Comparison of ENCODE assay signal across 17 cellular contexts in the genomic region with DNA sequence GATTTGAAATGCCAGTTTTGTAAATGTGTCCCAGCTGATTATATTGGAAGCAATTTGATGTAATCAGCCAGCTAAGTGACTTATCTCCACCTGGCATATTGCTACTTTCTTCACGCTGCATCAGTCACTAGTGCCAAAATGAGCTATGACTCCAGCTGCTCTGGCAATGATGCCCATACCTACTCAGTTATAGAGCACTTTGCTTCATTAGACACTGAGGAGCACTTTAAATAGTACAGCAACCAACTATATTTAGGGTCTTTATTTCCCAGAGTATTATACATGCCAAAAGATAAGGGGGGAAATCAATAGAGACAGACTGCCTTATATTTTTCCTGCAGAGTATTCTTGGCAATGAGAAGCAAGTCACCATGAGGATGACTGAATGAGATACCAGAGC.
DNase-seq lines count a peak whose midpoint lies in the region; ATAC-seq and TF ChIP-seq lines count a peak whose summit lies in the region.
"Had no signal": no experiment of that assay in that cellular context is flagged by ENCODE, and none has a peak within 500 bp of the region (broad histone marks: within the 10 kb centered on the region; RNA-seq: fewer than 3 reads in every experiment).

No MANE protein-coding gene starts in this region.

- no peak overlapping the region for H2BK15ac ChIP-seq in neuronal stem cell (ENCODE audit: low read length)

- no peaks in the 10 kb centered on the region for H3K4me1 Mint-ChIP-seq in Caco-2 (ENCODE audit: low read depth, unreplicated experiment)

- peak; percentile 43 for ATAC-seq in Right ventricle myocardium superior (ENCODE audit: poor library complexity)
- ATAC-seq: CD8-positive, alpha-beta T cell; HepG2; PC-3 had no signal

- no peak overlapping the region for H3K27ac Mint-ChIP-seq in Caco-2 (ENCODE audit: unreplicated experiment)
- H3K27ac Mint-ChIP-seq: CD8-positive, alpha-beta T cell; T-helper 1 cell treated with Interleukin-12 subunit alpha and Interleukin-12 subunit beta and Interleukin-4 antibody, amounts not matched to agents 30 μg/mL and 1 μg/mL, for 36 hours had no signal

- no CpG with 5 or more reads among the region's 1 CpG for WGBS in neuronal stem cell (ENCODE audit: extremely low coverage in 2 of 2, insufficient read length in 2 of 2, insufficient replicate concordance in 1 of 2), 2 donors

- H3K23ac ChIP-seq in neuronal stem cell (ENCODE audit: low read depth, low read length, poor library complexity): no peak overlapping the region

- POLR2A ChIA-PET in Caco-2 (lab: Charles Lee): no interaction called here

- H2AK5ac ChIP-seq in neuronal stem cell (ENCODE audit: low read depth, low read length): no peak overlapping the region

- intact Hi-C loops in Right ventricle myocardium superior (cut with DNase I): no loop called here
- intact Hi-C loops in cardiac septum (cut with DNase I): no loop called here
- intact Hi-C loops in Caco-2 (cut with micrococcal nuclease; ENCODE audit: unreplicated experiment): no loop called here

- H3K4me3 Mint-ChIP-seq in Caco-2 (ENCODE audit: unreplicated experiment): no peak overlapping the region
- H3K4me3 Mint-ChIP-seq: CD8-positive, alpha-beta T cell; T-helper 1 cell treated with Interleukin-12 subunit alpha and Interleukin-12 subunit beta and Interleukin-4 antibody, amounts not matched to agents 30 μg/mL and 1 μg/mL, for 36 hours had no signal

- CTCF ChIA-PET in Caco-2 (lab: Charles Lee): no interaction called here

- H3K4ac ChIP-seq in neuronal stem cell (ENCODE audit: low read length): no peak overlapping the region

- H3K9me3 Mint-ChIP-seq in Caco-2 (ENCODE audit: unreplicated experiment): no peaks in the 10 kb centered on the region
- H3K9me3 Mint-ChIP-seq: T-helper 1 cell treated with Interleukin-12 subunit alpha and Interleukin-12 subunit beta and Interleukin-4 antibody, amounts not matched to agents 30 μg/mL and 1 μg/mL, for 36 hours had no signal

- H3K4me3 ChIP-seq in Caco-2 (ENCODE audit: low read depth, low read length): no peak overlapping the region
- no peak overlapping the region for H3K4me3 ChIP-seq in neuronal stem cell (ENCODE audit: low read length in 2 of 2)
- H3K4me3 ChIP-seq in foreskin fibroblast (ENCODE audit: low read depth in 1 of 2, low read length in 2 of 2): no peak overlapping the region
- H3K4me3 ChIP-seq: SJCRH30 had no signal

- no peaks in the 10 kb centered on the region for H3K79me1 ChIP-seq in neuronal stem cell (ENCODE audit: low read depth, low read length)

- no peak overlapping the region for H2BK12ac ChIP-seq in neuronal stem cell (ENCODE audit: low read length)

- H2BK5ac ChIP-seq in neuronal stem cell (ENCODE audit: low read length): no peak overlapping the region

- H4K8ac ChIP-seq in neuronal stem cell (ENCODE audit: low read depth, low read length): no peak overlapping the region

- H3K18ac ChIP-seq in neuronal stem cell (ENCODE audit: low read length): no peak overlapping the region

- H2AFZ ChIP-seq in neuronal stem cell (ENCODE audit: low read length): no peak overlapping the region

- TF ChIP-seq CTCF in Caco-2 (IDR thresholded peaks at IDR 0.05; ENCODE audit: insufficient read depth in 1 of 2, low read depth in 1 of 2, low read length in 1 of 2, severe bottlenecking in 1 of 2, unreplicated experiment in 1 of 2): no peak
- no peak for TF ChIP-seq CTCF in foreskin fibroblast (IDR thresholded peaks at IDR 0.05; ENCODE audit: low read depth, low read length)

- BruUV-seq in Caco-2 (replicated peaks; lab: Mats Ljungman, UMichigan): no TSS peak

- H3K4me1 ChIP-seq in Caco-2 (no peaks in the 10 kb centered on the region), neuronal stem cell (ENCODE audit: control insufficient read depth in 2 of 2, insufficient read depth in 1 of 2, low read depth in 1 of 2, low read length in 2 of 2) (no peaks in the 10 kb centered on the region)

- H3K4me2 ChIP-seq in neuronal stem cell (ENCODE audit: insufficient read depth, low read length, poor library complexity, severe bottlenecking): no peak overlapping the region
- H3K4me2 ChIP-seq: KMS-11 had no signal

- H4K91ac ChIP-seq in neuronal stem cell (ENCODE audit: low read depth, low read length, poor library complexity): no peak overlapping the region

- no peaks in the 10 kb centered on the region for H3K9me3 ChIP-seq in Caco-2
- H3K9me3 ChIP-seq in neuronal stem cell (replicated peaks in 1 of 2; ENCODE audit: control insufficient read depth in 2 of 2, insufficient read depth in 1 of 2, low read depth in 1 of 2, low read length in 2 of 2): no peaks in the 10 kb centered on the region
- H3K9me3 ChIP-seq: SJCRH30 had no signal

- H3K14ac ChIP-seq in neuronal stem cell (ENCODE audit: low read length): no peak overlapping the region

- H2BK120ac ChIP-seq in neuronal stem cell (ENCODE audit: low read depth, low read length): no peak overlapping the region

- H3K36me3 ChIP-seq in Caco-2 (ENCODE audit: control insufficient read depth, insufficient read depth, low read length): no peaks in the 10 kb centered on the region
- no peaks in the 10 kb centered on the region for H3K36me3 ChIP-seq in neuronal stem cell (replicated peaks in 1 of 2; ENCODE audit: control insufficient read depth in 2 of 2, insufficient read depth in 2 of 2, low read length in 2 of 2)
- H3K36me3 ChIP-seq: SJCRH30 had no signal

- H3K27me3 ChIP-seq in Caco-2 (replicated peaks; ENCODE audit: control insufficient read depth, insufficient read depth, low read length) (no peaks in the 10 kb centered on the region), neuronal stem cell (ENCODE audit: control insufficient read depth in 3 of 3, insufficient read depth in 3 of 3, low read depth in 1 of 3, low read length in 3 of 3) (no peaks in the 10 kb centered on the region)
- H3K27me3 ChIP-seq: SJCRH30 had no signal

- no peaks in the 10 kb centered on the region for H3K36me3 Mint-ChIP-seq in Caco-2 (ENCODE audit: insufficient read depth, unreplicated experiment)
- H3K36me3 Mint-ChIP-seq: CD8-positive, alpha-beta T cell had no signal

- H3K9ac ChIP-seq in neuronal stem cell (ENCODE audit: low read depth, low read length, poor library complexity): no peak overlapping the region
- H3K9ac ChIP-seq: KMS-11 had no signal

- H3K27me3 Mint-ChIP-seq in Caco-2 (ENCODE audit: insufficient read depth, unreplicated experiment): no peaks in the 10 kb centered on the region

- DNase-seq in Right ventricle myocardium superior (no peak), cardiac septum (ENCODE audit: low spot score) (no peak), NCI-H1436 (lab: John Stamatoyannopoulos, UW) (peak; percentile 50), NCI-H446 (lab: John Stamatoyannopoulos, UW) (peak; percentile 49 to 66), Caco-2 (no peak), substantia nigra (lab: John Stamatoyannopoulos, UW) (no peak), neuronal stem cell (ENCODE audit: low spot score) (no peak), foreskin fibroblast (no peak)
- DNase-seq: CD8-positive, alpha-beta T cell; NCI-H187 treated with DMSO at 0.1 percent for 48 hours; NCI-H748 treated with DMSO at 0.1 percent for 48 hours; PC-3; SJCRH30 had no signal

- H3K27ac ChIP-seq in substantia nigra (ENCODE audit: low read depth, low read length, poor library complexity, severe bottlenecking) (no peak overlapping the region), neuronal stem cell (replicated peaks; ENCODE audit: low read length) (no peak overlapping the region)
- H3K27ac ChIP-seq: KMS-11, RWPE1, SJCRH30 had no signal

Comparison
In these comparisons a context has a peak if more than half of its experiments do, and no peak if none do; other contexts are left out.
1. DNase-seq: peak in NCI-H1436 (single experiment) and NCI-H446 (2 of 2); none in Right ventricle myocardium superior (single experiment), cardiac septum (single experiment), Caco-2 (0 of 2), substantia nigra (0 of 49), neuronal stem cell (single experiment) and foreskin fibroblast (0 of 2).